ENCODE assay signal across 21 cellular contexts in the genomic region with DNA sequence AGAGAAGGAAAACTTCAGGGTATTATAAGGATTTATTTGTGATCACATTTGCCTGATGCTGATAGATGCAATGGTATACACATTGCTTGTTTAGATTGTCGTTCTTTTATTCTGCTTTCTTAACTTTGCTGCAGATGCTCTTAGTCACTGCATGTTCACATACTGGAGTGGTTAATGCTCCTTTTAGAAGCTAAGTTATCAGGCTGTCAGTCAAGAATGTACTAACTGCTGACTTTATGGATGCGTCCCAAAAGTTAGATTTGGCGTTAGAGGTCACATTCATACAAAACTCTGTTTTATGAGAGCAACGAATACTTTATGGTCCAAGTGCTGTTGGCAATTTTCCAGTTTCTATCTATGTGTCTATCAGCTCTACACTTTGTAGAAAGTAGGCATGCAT.
DNase-seq lines count a peak whose midpoint lies in the region; ATAC-seq and TF ChIP-seq lines count a peak whose summit lies in the region.
"Had no signal": no experiment of that assay in that cellular context is flagged by ENCODE, and none has a peak within 500 bp of the region (broad histone marks: within the 10 kb centered on the region; RNA-seq: fewer than 3 reads in every experiment).

No MANE protein-coding gene starts in this region.

- H3K27ac Mint-ChIP-seq in GM23338: peak overlapping the region; percentile 90; the same call in 1 of the 2 replicates
- H3K27ac Mint-ChIP-seq: activated CD8-positive, alpha-beta memory T cell treated with anti-CD3 and anti-CD28 coated beads, Interleukin-2, amount 10 ng/mL, durations not matched to agents 7 days and 5 days; activated T-helper 17 cell treated with anti-CD3 and anti-CD28 coated beads, Interleukin-2, amount 50 U/mL, for 72 hours; stimulated activated naive CD8-positive, alpha-beta T cell treated with anti-CD3 and anti-CD28 coated beads, Interleukin-15, Interleukin-2, amounts not matched to agents 100 ng/mL and 50 ng/mL, for 24 hours had no signal

- H3K4me1 ChIP-seq in GM23338 (ENCODE audit: insufficient read depth) (peaks cover 32% of the 10 kb centered on the region), mesodermal cell (ENCODE audit: control insufficient read depth, insufficient read depth, low read length, poor library complexity, severe bottlenecking) (peaks cover 20% of the 10 kb centered on the region)

- no peak overlapping the region for H3K27ac ChIP-seq in GM23338 (ENCODE audit: low read depth)
- peak overlapping the region; percentile 50; the same call in 1 of the 2 replicates for H3K27ac ChIP-seq in VCaP
- H3K27ac ChIP-seq in mesodermal cell (ENCODE audit: low read depth, low read length, severe bottlenecking): peak overlapping the region; percentile 80
- H3K27ac ChIP-seq: gastroesophageal sphincter, pancreas, upper lobe of right lung had no signal

- H3K4me3 ChIP-seq in GM23338 (no peak overlapping the region), fibroblast of the aortic adventitia (ENCODE audit: low read depth, low read length) (no peak overlapping the region), mesodermal cell (ENCODE audit: extremely low read depth, insufficient read depth, low read length, poor library complexity, severe bottlenecking) (no peak overlapping the region)
- H3K4me3 ChIP-seq: gastroesophageal sphincter, pancreas, upper lobe of right lung had no signal

- H3K9me3 Mint-ChIP-seq in GM23338: no peaks in the 10 kb centered on the region; the same call in 2 of the 3 replicates
- H3K9me3 Mint-ChIP-seq: activated T-helper 17 cell treated with anti-CD3 and anti-CD28 coated beads, Interleukin-2, amount 50 U/mL, for 72 hours; naive thymus-derived CD8-positive, alpha-beta T cell; stimulated activated naive CD8-positive, alpha-beta T cell treated with anti-CD3 and anti-CD28 coated beads, Interleukin-15, Interleukin-2, amounts not matched to agents 100 ng/mL and 50 ng/mL, for 24 hours had no signal

- TF ChIP-seq CTCF in GM23338 (conservative IDR thresholded peaks at IDR 0.05; ENCODE audit: low read depth in 2 of 2) (no peak), VCaP (conservative IDR thresholded peaks at IDR 0.05) (no peak), fibroblast of the aortic adventitia (IDR thresholded peaks at IDR 0.05; ENCODE audit: insufficient read depth, low read length) (no peak)

- 90 to 100% methylated on average over 1 to 4 of the region's 4 CpGs for WGBS in mesodermal cell (ENCODE audit: insufficient coverage in 2 of 2), 2 experiments

- H2AFZ ChIP-seq in GM23338: no peak overlapping the region

- no peak for ATAC-seq in GM23338
- ATAC-seq in GM19397 (IDR thresholded peaks at IDR 0.05; ENCODE audit: unreplicated experiment): no peak
- no peak for ATAC-seq in HG03571 (IDR thresholded peaks at IDR 0.05; ENCODE audit: unreplicated experiment)
- ATAC-seq: activated CD8-positive, alpha-beta memory T cell treated with anti-CD3 and anti-CD28 coated beads, Interleukin-2, amount 10 ng/mL, durations not matched to agents 7 days and 5 days; activated T-helper 17 cell treated with anti-CD3 and anti-CD28 coated beads, Interleukin-2, amount 50 U/mL, for 72 hours; gastroesophageal sphincter; naive thymus-derived CD8-positive, alpha-beta T cell; pancreas; PC-3; upper lobe of right lung had no signal

- no peaks in the 10 kb centered on the region for H3K27me3 ChIP-seq in GM23338 (ENCODE audit: insufficient read depth)
- H3K27me3 ChIP-seq: gastroesophageal sphincter, pancreas, upper lobe of right lung had no signal

- peaks cover 10% of the 10 kb centered on the region; the same call in 2 of the 3 replicates for H3K36me3 Mint-ChIP-seq in GM23338 (ENCODE audit: low read depth)
- H3K36me3 Mint-ChIP-seq: naive thymus-derived CD8-positive, alpha-beta T cell had no signal

- no peaks in the 10 kb centered on the region for H4K20me1 ChIP-seq in GM23338 (replicated peaks; ENCODE audit: insufficient read depth)

- H3K27me3 Mint-ChIP-seq in GM23338 (ENCODE audit: insufficient read depth, low read depth, poor library complexity): no peaks in the 10 kb centered on the region
- H3K27me3 Mint-ChIP-seq: activated CD8-positive, alpha-beta memory T cell treated with anti-CD3 and anti-CD28 coated beads, Interleukin-2, amount 10 ng/mL, durations not matched to agents 7 days and 5 days; activated T-helper 17 cell treated with anti-CD3 and anti-CD28 coated beads, Interleukin-2, amount 50 U/mL, for 72 hours; naive thymus-derived CD8-positive, alpha-beta T cell; stimulated activated naive CD8-positive, alpha-beta T cell treated with anti-CD3 and anti-CD28 coated beads, Interleukin-15, Interleukin-2, amounts not matched to agents 100 ng/mL and 50 ng/mL, for 24 hours had no signal

- H3K9me3 ChIP-seq in mesodermal cell (ENCODE audit: control insufficient read depth, low read length): peaks cover 5% of the 10 kb centered on the region
- H3K9me3 ChIP-seq: gastroesophageal sphincter, pancreas, upper lobe of right lung had no signal

- DNase-seq in GM23338 (ENCODE audit: low spot score) (no peak), fibroblast of the aortic adventitia (ENCODE audit: low read depth) (peak; percentile 37), kidney glomerular epithelial cell (lab: John Stamatoyannopoulos, UW) (no peak)
- DNase-seq: activated CD8-positive, alpha-beta memory T cell treated with anti-CD3 and anti-CD28 coated beads, Interleukin-2, amount 10 ng/mL, durations not matched to agents 7 days and 5 days; amniotic stem cell; mammary epithelial cell; naive thymus-derived CD8-positive, alpha-beta T cell; NCI-H1417 treated with DMSO at 0.1 percent for 48 hours; NCI-H774; pancreas; PC-3; stimulated activated CD4-positive, alpha-beta T cell treated with anti-CD3 and anti-CD28 coated beads, Interleukin-1b, Interleukin-23, amount 100 ng/mL, for 48 hours; T-helper 9 cell; upper lobe of right lung had no signal

- H3K36me3 ChIP-seq in GM23338 (ENCODE audit: insufficient read depth): no peaks in the 10 kb centered on the region
- H3K36me3 ChIP-seq in mesodermal cell (ENCODE audit: control insufficient read depth, insufficient read depth, low read length): no peaks in the 10 kb centered on the region
- H3K36me3 ChIP-seq: gastroesophageal sphincter, pancreas, upper lobe of right lung had no signal

- H3K4me1 Mint-ChIP-seq in GM23338: peaks cover 39% of the 10 kb centered on the region

- H3K9me2 ChIP-seq in GM23338 (ENCODE audit: insufficient read depth): no peaks in the 10 kb centered on the region

- H3K79me2 ChIP-seq in GM23338 (replicated peaks; ENCODE audit: insufficient read depth): no peaks in the 10 kb centered on the region

- no peak overlapping the region for H3K4me2 ChIP-seq in GM23338

- H3K4me3 Mint-ChIP-seq in GM23338: no peak overlapping the region
- H3K4me3 Mint-ChIP-seq: activated CD8-positive, alpha-beta memory T cell treated with anti-CD3 and anti-CD28 coated beads, Interleukin-2, amount 10 ng/mL, durations not matched to agents 7 days and 5 days; activated T-helper 17 cell treated with anti-CD3 and anti-CD28 coated beads, Interleukin-2, amount 50 U/mL, for 72 hours; stimulated activated naive CD8-positive, alpha-beta T cell treated with anti-CD3 and anti-CD28 coated beads, Interleukin-15, Interleukin-2, amounts not matched to agents 100 ng/mL and 50 ng/mL, for 24 hours had no signal

- H3F3A ChIP-seq in GM23338 (replicated peaks; ENCODE audit: low read depth): no peaks in the 10 kb centered on the region

TF ChIP-seq in GM23338, 12 proteins besides CTCF, POLR2A, EP300 and RAD21 (continues in another document):
- TF ChIP-seq JUNB (IDR thresholded peaks at IDR 0.05; ENCODE audit: unreplicated experiment) (no peak), EZH2phosphoT487 (IDR thresholded peaks at IDR 0.05; ENCODE audit: unreplicated experiment) (no peak)
